Comparison of ENCODE assay signal across 20 cellular contexts in genomic region chr4:925771-926500, GRCh38. TPM values are rescaled to one million over a fixed set of nuclear protein-coding genes. Genes with fewer than 3 reads are reported as not detected.
DNase-seq lines count a peak whose midpoint lies in the region; ATAC-seq and TF ChIP-seq lines count a peak whose summit lies in the region.
"Had no signal": no experiment of that assay in that cellular context is flagged by ENCODE, and none has a peak within 500 bp of the region (broad histone marks: within the 10 kb centered on the region; RNA-seq: fewer than 3 reads in every experiment).

No MANE protein-coding gene starts in this region.

- H4K8ac ChIP-seq in mesenchymal stem cell (ENCODE audit: low read length): peak overlapping the region; percentile 4

- H3K4me1 ChIP-seq in left ventricle myocardium inferior: peaks cover 59% of the 10 kb centered on the region
- peaks cover 39% of the 10 kb centered on the region for H3K4me1 ChIP-seq in mesenchymal stem cell (ENCODE audit: control insufficient read depth, insufficient read depth, low read depth, low read length)

- no peak overlapping the region for H3K27ac ChIP-seq in left ventricle myocardium inferior (replicated peaks)
- no peak overlapping the region for H3K27ac ChIP-seq in mesenchymal stem cell (ENCODE audit: low read length, poor library complexity, severe bottlenecking)
- H3K27ac ChIP-seq: sigmoid colon had no signal

- H3K27me3 ChIP-seq in left ventricle myocardium inferior (ENCODE audit: low read depth) (no peaks in the 10 kb centered on the region), mesenchymal stem cell (ENCODE audit: control insufficient read depth in 1 of 2, insufficient read depth in 1 of 2, low read length in 2 of 2) (no peaks in the 10 kb centered on the region)
- H3K27me3 ChIP-seq: sigmoid colon had no signal

- H2BK12ac ChIP-seq in mesenchymal stem cell (ENCODE audit: low read length in 2 of 2): no peak overlapping the region

- H2BK120ac ChIP-seq in mesenchymal stem cell (ENCODE audit: low read depth, low read length): no peak overlapping the region

- no peak overlapping the region for H2BK15ac ChIP-seq in mesenchymal stem cell (ENCODE audit: low read depth, poor library complexity, severe bottlenecking)

- peak overlapping the region; percentile 7 for H3K4me3 Mint-ChIP-seq in activated naive CD8-positive, alpha-beta T cell treated with anti-CD3 and anti-CD28 coated beads, Interleukin-2, amount 50 U/mL, for 24 hours
- H3K4me3 Mint-ChIP-seq: neural crest cell; T-helper 2 cell treated with Interferon-gamma antibody and Interleukin-4, amounts not matched to agents 5 μg/mL and 100 μg/mL, for 36 hours had no signal

- DNase-seq in Right ventricle myocardium superior (no peak), left ventricle myocardium inferior (no peak), mesenchymal stem cell (no peak), NCI-H2171 treated with DMSO at 0.1 percent for 48 hours (lab: John Stamatoyannopoulos, UW) (no peak), NCI-H2081 (lab: John Stamatoyannopoulos, UW) (no peak), omental fat pad (ENCODE audit: low spot score) (no peak)
- no peak for DNase-seq in activated naive CD8-positive, alpha-beta T cell treated with anti-CD3 and anti-CD28 coated beads, Interleukin-2, amount 50 U/mL, for 24 hours
- DNase-seq: activated CD4-positive, alpha-beta T cell treated with anti-CD3 and anti-CD28 coated beads, Interleukin-2, amount 50 U/mL, for 4 hours; activated naive CD4-positive, alpha-beta T cell; AML-193; foreskin melanocyte; NCI-H1417 treated with DMSO at 0.1 percent for 48 hours; NCI-H2227 treated with DMSO at 0.1 percent for 48 hours; SHP77; sigmoid colon; stimulated activated CD4-positive, alpha-beta T cell treated with anti-CD3 and anti-CD28 coated beads, Interleukin-4, amount 100 ng/mL, for 24 hours had no signal

- no peak overlapping the region for H4K91ac ChIP-seq in mesenchymal stem cell (ENCODE audit: low read length)

- intact Hi-C loops in Right ventricle myocardium superior (cut with DNase I): no loop called here
- intact Hi-C loops in left ventricle myocardium inferior (cut with micrococcal nuclease): no loop called here

- no peak overlapping the region for H3K9ac ChIP-seq in mesenchymal stem cell (ENCODE audit: low read length)

- H3K4me3 ChIP-seq in left ventricle myocardium inferior (no peak overlapping the region), mesenchymal stem cell (ENCODE audit: insufficient read depth in 1 of 2, low read depth in 1 of 2, low read length in 2 of 2) (no peak overlapping the region)
- H3K4me3 ChIP-seq: lung, sigmoid colon had no signal

- no peak overlapping the region for H3K4me2 ChIP-seq in mesenchymal stem cell (ENCODE audit: low read length, poor library complexity, severe bottlenecking)

- H3K23ac ChIP-seq in mesenchymal stem cell (ENCODE audit: low read length in 2 of 2): peak overlapping the region in 1 of 2 experiments; percentile 37

- H2AK5ac ChIP-seq in mesenchymal stem cell (ENCODE audit: low read length, severe bottlenecking): no peak overlapping the region

- H3K9me3 ChIP-seq in left ventricle myocardium inferior (replicated peaks): no peaks in the 10 kb centered on the region
- H3K9me3 ChIP-seq in mesenchymal stem cell (ENCODE audit: control insufficient read depth, low read length): no peaks in the 10 kb centered on the region
- H3K9me3 ChIP-seq: sigmoid colon had no signal

- peaks cover 15% of the 10 kb centered on the region for H3K36me3 Mint-ChIP-seq in activated naive CD8-positive, alpha-beta T cell treated with anti-CD3 and anti-CD28 coated beads, Interleukin-2, amount 50 U/mL, for 24 hours (ENCODE audit: low read depth)

- TF ChIP-seq CTCF in left ventricle myocardium inferior (IDR thresholded peaks at IDR 0.05; ENCODE audit: borderline replicate concordance) (no peak), omental fat pad (IDR thresholded peaks at IDR 0.05) (no peak)

- 78% methylated on average over 26 of the region's 26 CpGs for WGBS in mesenchymal stem cell

- no peak overlapping the region for H2AFZ ChIP-seq in mesenchymal stem cell (ENCODE audit: low read depth, low read length)

- no peak overlapping the region for H2BK5ac ChIP-seq in mesenchymal stem cell (ENCODE audit: low read depth, low read length, poor library complexity, severe bottlenecking)

- no peak overlapping the region for H3K18ac ChIP-seq in mesenchymal stem cell (ENCODE audit: low read depth in 1 of 2, low read length in 2 of 2)

- no peak overlapping the region for H3K4ac ChIP-seq in mesenchymal stem cell (ENCODE audit: low read depth in 1 of 2, low read length in 2 of 2)

- peaks cover 84% of the 10 kb centered on the region for H3K4me1 Mint-ChIP-seq in activated naive CD8-positive, alpha-beta T cell treated with anti-CD3 and anti-CD28 coated beads, Interleukin-2, amount 50 U/mL, for 24 hours

- ATAC-seq in Right ventricle myocardium superior (ENCODE audit: poor library complexity) (peak; percentile 13), GM18502 (IDR thresholded peaks at IDR 0.05; ENCODE audit: poor library complexity, unreplicated experiment) (no peak), omental fat pad (ENCODE audit: low FRiP score) (no peak)
- ATAC-seq in activated naive CD8-positive, alpha-beta T cell treated with anti-CD3 and anti-CD28 coated beads, Interleukin-2, amount 50 U/mL, for 24 hours: no peak

- H3K27me3 Mint-ChIP-seq in activated naive CD8-positive, alpha-beta T cell treated with anti-CD3 and anti-CD28 coated beads, Interleukin-2, amount 50 U/mL, for 24 hours: no peaks in the 10 kb centered on the region

- H3K9me3 Mint-ChIP-seq in activated naive CD8-positive, alpha-beta T cell treated with anti-CD3 and anti-CD28 coated beads, Interleukin-2, amount 50 U/mL, for 24 hours: no peaks in the 10 kb centered on the region
- H3K9me3 Mint-ChIP-seq: neural crest cell; T-helper 2 cell treated with Interferon-gamma antibody and Interleukin-4, amounts not matched to agents 5 μg/mL and 100 μg/mL, for 36 hours had no signal

- H3K14ac ChIP-seq in mesenchymal stem cell (ENCODE audit: low read length in 2 of 2): no peak overlapping the region

- peaks cover 10% of the 10 kb centered on the region for H3K79me1 ChIP-seq in mesenchymal stem cell (replicated peaks; ENCODE audit: low read length, poor library complexity, severe bottlenecking)

- H3K27ac Mint-ChIP-seq in activated naive CD8-positive, alpha-beta T cell treated with anti-CD3 and anti-CD28 coated beads, Interleukin-2, amount 50 U/mL, for 24 hours: peak overlapping the region; percentile 53
- H3K27ac Mint-ChIP-seq: T-helper 2 cell treated with Interferon-gamma antibody and Interleukin-4, amounts not matched to agents 5 μg/mL and 100 μg/mL, for 36 hours had no signal

- no peaks in the 10 kb centered on the region for H3K36me3 ChIP-seq in left ventricle myocardium inferior
- H3K36me3 ChIP-seq in mesenchymal stem cell (ENCODE audit: control insufficient read depth in 1 of 2, insufficient read depth in 2 of 2, low read depth in 1 of 2, low read length in 2 of 2): peaks cover 4 to 14% of the 10 kb centered on the region in 2 experiments
- H3K36me3 ChIP-seq: sigmoid colon had no signal

RNA-seq across cellular contexts. Expression of gene GAK, which starts 6.2 kb away (rescaled TPM):
- total RNA-seq in Right ventricle myocardium superior (27.9 TPM), left ventricle myocardium inferior (25.1 TPM), omental fat pad (100 to 1,000 TPM in 2 of 4 donors, 10 to 100 TPM in 2; 62.3 to 126 (median 85.4) TPM)
- polyA plus RNA-seq in mesenchymal stem cell (2013, experiment 1 of 2): 65.4 TPM
- polyA plus RNA-seq in mesenchymal stem cell (2013, experiment 2 of 2): 63.5 TPM

RNA-seq across cellular contexts. Expression of gene TMEM175, which starts 6.3 kb away (rescaled TPM):
- total RNA-seq in Right ventricle myocardium superior (14.9 TPM), left ventricle myocardium inferior (20.3 TPM), omental fat pad (10 to 100 TPM; 21.9 to 35.3 (median 23.1) TPM)
- polyA plus RNA-seq in mesenchymal stem cell (2013, experiment 1 of 2): 20.5 TPM
- polyA plus RNA-seq in mesenchymal stem cell (2013, experiment 2 of 2): 23.0 TPM

RNA-seq across cellular contexts. Expression of gene DGKQ, which starts 47.4 kb away (rescaled TPM):
- total RNA-seq in Right ventricle myocardium superior (3.3 TPM), left ventricle myocardium inferior (3.5 TPM), omental fat pad (10 to 100 TPM in 1 of 4 donors, 1 to 10 TPM in 3; 4.8 to 10.2 (median 8.1) TPM)
- 5.2 TPM for polyA plus RNA-seq in mesenchymal stem cell (2013, experiment 1 of 2)
- polyA plus RNA-seq in mesenchymal stem cell (2013, experiment 2 of 2): 5.1 TPM
